Comparison of ENCODE assay signal across 10 cellular contexts in genomic region chr17:38921756-38922411, GRCh38. TPM values are rescaled to one million over a fixed set of nuclear protein-coding genes. Genes with fewer than 3 reads are reported as not detected.
DNase-seq lines count a peak whose midpoint lies in the region; ATAC-seq and TF ChIP-seq lines count a peak whose summit lies in the region.
"Had no signal": no experiment of that assay in that cellular context is flagged by ENCODE, and none has a peak within 500 bp of the region (broad histone marks: within the 10 kb centered on the region; RNA-seq: fewer than 3 reads in every experiment).

No MANE protein-coding gene starts in this region.

- CTCF ChIA-PET in SK-N-SH (lab: Yijun Ruan, JAX) (interaction anchor here (1.2 to 4.1 kb wide), 5 partner anchors 9 to 243 kb away, joined by 3 to 22 read pairs (median 5); no protein-coding TSS in a partner anchor), activated B cell treated with CpG ODN at 0.5 μM for 24 hours (lab: Charles Lee) (interaction anchor here (0.9 to 2.8 kb wide), 3 partner anchors 53 to 232 kb away, joined by 3 to 11 read pairs (median 3); no protein-coding TSS in a partner anchor)

- ATAC-seq in SK-N-SH treated with all-trans-retinoic acid at 6 μM for 48 hours (no peak), activated B cell treated with CpG ODN at 0.5 μM for 24 hours (ENCODE audit: low read depth) (peak; percentile 74), right cardiac atrium (no peak), GM18520 (IDR thresholded peaks at IDR 0.05; ENCODE audit: unreplicated experiment) (no peak)

- peaks cover 51% of the 10 kb centered on the region for H3F3A ChIP-seq in SK-N-SH (replicated peaks; ENCODE audit: insufficient read depth)

- H3K27ac ChIP-seq in SK-N-SH (ENCODE audit: low read depth in 2 of 2, low read length in 1 of 2): peak overlapping the region; percentile 49 to 67; a peak in 3 of 4 replicates
- H3K27ac ChIP-seq in right cardiac atrium (ENCODE audit: low read length): peak overlapping the region; percentile 60
- H3K27ac ChIP-seq in stomach: peak overlapping the region in 4 of 5 donors; percentile 46 to 78 (median 60)

- TF ChIP-seq EP300 in SK-N-SH (IDR thresholded peaks at IDR 0.05; ENCODE audit: borderline replicate concordance in 1 of 2, low read depth in 1 of 2, low read length in 1 of 2): no peak
- no peak for TF ChIP-seq EP300 in stomach (IDR thresholded peaks at IDR 0.05)

- H3K9me2 ChIP-seq in SK-N-SH: no peaks in the 10 kb centered on the region

- no peaks in the 10 kb centered on the region for H3K27me3 ChIP-seq in SK-N-SH (ENCODE audit: insufficient read depth)
- H3K27me3 ChIP-seq in right cardiac atrium (ENCODE audit: control insufficient read depth, insufficient read depth): no peaks in the 10 kb centered on the region
- no peaks in the 10 kb centered on the region for H3K27me3 ChIP-seq in stomach

- H3K4me2 ChIP-seq in SK-N-SH: no peak overlapping the region

- H3K4me3 Mint-ChIP-seq in activated B cell treated with CpG ODN at 0.5 μM for 24 hours: no peak overlapping the region

- intact Hi-C loops in activated B cell treated with CpG ODN at 0.5 μM for 24 hours (cut with micrococcal nuclease): no loop called here
- intact Hi-C loops in right cardiac atrium (cut with DNase I): no loop called here
- intact Hi-C loops in stomach (cut with DNase I; ENCODE audit: low total_unique reads): no loop called here

- H3K36me3 Mint-ChIP-seq in activated B cell treated with CpG ODN at 0.5 μM for 24 hours (ENCODE audit: low read depth): peaks cover 35% of the 10 kb centered on the region

- WGBS in SK-N-SH (ENCODE audit: low lambda C conversion rate): 86% methylated on average over 11 of the region's 13 CpGs
- 57% methylated on average over 13 of the region's 13 CpGs for WGBS in right cardiac atrium
- WGBS in stomach, 5 donors: 62 to 75% (median 70%) methylated on average over 13 of the region's 13 CpGs

- TF ChIP-seq CTCF in SK-N-SH (IDR thresholded peaks at IDR 0.05) (no peak), activated B cell treated with CpG ODN at 0.5 μM for 24 hours (IDR thresholded peaks at IDR 0.05) (no peak), stomach (IDR thresholded peaks at IDR 0.05) (no peak)

- no peak for TF ChIP-seq POLR2A in stomach (IDR thresholded peaks at IDR 0.05)

- H3K4me1 Mint-ChIP-seq in activated B cell treated with CpG ODN at 0.5 μM for 24 hours: peaks cover 21% of the 10 kb centered on the region

- no peak for TF ChIP-seq RAD21 in SK-N-SH (IDR thresholded peaks at IDR 0.05; ENCODE audit: low read length)

- POLR2A ChIA-PET in SK-N-SH (lab: Yijun Ruan, JAX) (no interaction called here), activated B cell treated with CpG ODN at 0.5 μM for 24 hours (lab: Charles Lee) (interaction anchor here (0.5 to 5.1 kb wide), 6 partner anchors 13 to 69 kb away, joined by 3 to 40 read pairs (median 18); partner anchors contain the start of genes LASP1 and RPL23)

- H3K79me2 ChIP-seq in SK-N-SH (ENCODE audit: insufficient read depth): 0 out of 2 replicates have a peak, but pooled peaks cover 3% of the 10 kb centered on the region

- no peaks in the 10 kb centered on the region for H3K27me3 Mint-ChIP-seq in activated B cell treated with CpG ODN at 0.5 μM for 24 hours

- 0 out of 2 replicates have a peak, but pooled peaks cover 8% of the 10 kb centered on the region for H4K20me1 ChIP-seq in SK-N-SH (ENCODE audit: insufficient read depth)

- H3K4me3 ChIP-seq in SK-N-SH (ENCODE audit: low read depth in 2 of 2, low read length in 1 of 2) (no peak overlapping the region), right cardiac atrium (ENCODE audit: low read length) (no peak overlapping the region), stomach (no peak overlapping the region)

- H3K9me3 Mint-ChIP-seq in activated B cell treated with CpG ODN at 0.5 μM for 24 hours: no peaks in the 10 kb centered on the region

- peaks cover 9 to 27% of the 10 kb centered on the region in 2 experiments; a peak in 2 of 4 replicates for H3K4me1 ChIP-seq in SK-N-SH (ENCODE audit: control insufficient read depth in 1 of 2, insufficient read depth in 2 of 2, low read depth in 1 of 2, low read length in 1 of 2)
- peaks cover 20% of the 10 kb centered on the region for H3K4me1 ChIP-seq in right cardiac atrium (ENCODE audit: control insufficient read depth, insufficient read depth, low read length)
- H3K4me1 ChIP-seq in stomach: peaks cover 19 to 78% (median 54%) of the 10 kb centered on the region in 4 donors

- peak overlapping the region; percentile 55 for H3K27ac Mint-ChIP-seq in activated B cell treated with CpG ODN at 0.5 μM for 24 hours

- H3K36me3 ChIP-seq in SK-N-SH (replicated peaks in 1 of 2; ENCODE audit: control insufficient read depth in 1 of 2, insufficient read depth in 2 of 2, low read length in 1 of 2): peaks cover 16 to 18% of the 10 kb centered on the region in 2 experiments
- H3K36me3 ChIP-seq in stomach: peaks cover 27 to 46% (median 39%) of the 10 kb centered on the region in 4 donors

- no peak for DNase-seq in SK-N-SH
- DNase-seq in activated B cell treated with CpG ODN at 0.5 μM for 24 hours: no peak
- DNase-seq in right cardiac atrium: peak in 2 of 3 donors; percentile 44 to 60
- DNase-seq in stomach: peak; percentile 24
- DNase-seq in midbrain (lab: John Stamatoyannopoulos, UW): no peak
- no peak for DNase-seq in COLO829 (ENCODE audit: low spot score)
- DNase-seq: cortex of kidney, NCI-H2029 treated with DMSO at 0.1 percent for 48 hours had no signal

- H2AFZ ChIP-seq in SK-N-SH (ENCODE audit: low read depth): no peak overlapping the region

- no peak overlapping the region for H3K9ac ChIP-seq in SK-N-SH

- no peaks in the 10 kb centered on the region for H3K9me3 ChIP-seq in SK-N-SH
- H3K9me3 ChIP-seq in right cardiac atrium (ENCODE audit: control insufficient read depth, low read length): no peaks in the 10 kb centered on the region
- H3K9me3 ChIP-seq in stomach: no peaks in the 10 kb centered on the region

TF ChIP-seq in SK-N-SH, 30 proteins besides CTCF, POLR2A, EP300 and RAD21 (continues in another document):
- TF ChIP-seq NRF1 (IDR thresholded peaks at IDR 0.05; ENCODE audit: low read depth, low read length): no peak
- TF ChIP-seq MAX (IDR thresholded peaks at IDR 0.05; ENCODE audit: low read depth): no peak
- TF ChIP-seq TCF12 (IDR thresholded peaks at IDR 0.05): no peak
- no peak for TF ChIP-seq MXI1 (IDR thresholded peaks at IDR 0.05; ENCODE audit: low read depth, low read length)
- no peak for TF ChIP-seq RFX5 (IDR thresholded peaks at IDR 0.05; ENCODE audit: low read length)
- no peak for TF ChIP-seq POLR2AphosphoS5 (IDR thresholded peaks at IDR 0.05; ENCODE audit: low read depth, low read length)
- TF ChIP-seq TAF1 (IDR thresholded peaks at IDR 0.05; ENCODE audit: borderline replicate concordance, low read depth, low read length): no peak

TF ChIP-seq in SK-N-SH treated with all-trans-retinoic acid at 6 μM for 48 hours, 23 proteins besides CTCF, POLR2A, EP300 and RAD21 (continues in another document):
- TF ChIP-seq, protein P1, sequence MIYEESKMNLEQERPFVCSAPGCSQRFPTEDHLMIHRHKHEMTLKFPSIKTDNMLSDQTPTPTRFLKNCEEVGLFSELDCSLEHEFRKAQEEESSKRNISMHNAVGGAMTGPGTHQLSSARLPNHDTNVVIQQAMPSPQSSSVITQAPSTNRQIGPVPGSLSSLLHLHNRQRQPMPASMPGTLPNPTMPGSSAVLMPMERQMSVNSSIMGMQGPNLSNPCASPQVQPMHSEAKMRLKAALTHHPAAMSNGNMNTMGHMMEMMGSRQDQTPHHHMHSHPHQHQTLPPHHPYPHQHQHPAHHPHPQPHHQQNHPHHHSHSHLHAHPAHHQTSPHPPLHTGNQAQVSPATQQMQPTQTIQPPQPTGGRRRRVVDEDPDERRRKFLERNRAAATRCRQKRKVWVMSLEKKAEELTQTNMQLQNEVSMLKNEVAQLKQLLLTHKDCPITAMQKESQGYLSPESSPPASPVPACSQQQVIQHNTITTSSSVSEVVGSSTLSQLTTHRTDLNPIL (CRISPR knock-in tag; IDR thresholded peaks at IDR 0.05; ENCODE audit: low read depth): no peak
- no peak for TF ChIP-seq ZNF565 (CRISPR knock-in tag; conservative IDR thresholded peaks at IDR 0.05; ENCODE audit: low read depth)
- TF ChIP-seq, protein P2, sequence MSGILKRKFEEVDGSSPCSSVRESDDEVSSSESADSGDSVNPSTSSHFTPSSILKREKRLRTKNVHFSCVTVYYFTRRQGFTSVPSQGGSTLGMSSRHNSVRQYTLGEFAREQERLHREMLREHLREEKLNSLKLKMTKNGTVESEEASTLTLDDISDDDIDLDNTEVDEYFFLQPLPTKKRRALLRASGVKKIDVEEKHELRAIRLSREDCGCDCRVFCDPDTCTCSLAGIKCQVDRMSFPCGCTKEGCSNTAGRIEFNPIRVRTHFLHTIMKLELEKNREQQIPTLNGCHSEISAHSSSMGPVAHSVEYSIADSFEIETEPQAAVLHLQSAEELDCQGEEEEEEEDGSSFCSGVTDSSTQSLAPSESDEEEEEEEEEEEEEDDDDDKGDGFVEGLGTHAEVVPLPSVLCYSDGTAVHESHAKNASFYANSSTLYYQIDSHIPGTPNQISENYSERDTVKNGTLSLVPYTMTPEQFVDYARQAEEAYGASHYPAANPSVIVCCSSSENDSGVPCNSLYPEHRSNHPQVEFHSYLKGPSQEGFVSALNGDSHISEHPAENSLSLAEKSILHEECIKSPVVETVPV (CRISPR knock-in tag; IDR thresholded peaks at IDR 0.05): no peak
- TF ChIP-seq ESRRG (CRISPR knock-in tag; IDR thresholded peaks at IDR 0.05): no peak
- TF ChIP-seq TCF4 (CRISPR knock-in tag; IDR thresholded peaks at IDR 0.05; ENCODE audit: borderline replicate concordance): no peak
- no peak for TF ChIP-seq SNAI2 (CRISPR knock-in tag; IDR thresholded peaks at IDR 0.05)
- TF ChIP-seq ZNF70 (CRISPR knock-in tag; IDR thresholded peaks at IDR 0.05): no peak
- TF ChIP-seq ARNTL (CRISPR knock-in tag; IDR thresholded peaks at IDR 0.05; ENCODE audit: borderline replicate concordance, low read depth): no peak
- no peak for TF ChIP-seq PPARA (CRISPR knock-in tag; IDR thresholded peaks at IDR 0.05; ENCODE audit: borderline replicate concordance)
- TF ChIP-seq TOX (CRISPR knock-in tag; IDR thresholded peaks at IDR 0.05; ENCODE audit: borderline replicate concordance): no peak

RNA-seq across cellular contexts. Expression of gene FBXO47, which starts 45.3 kb away (rescaled TPM):
- not detected in 2 replicates for polyA plus RNA-seq in SK-N-SH (2012; rRNA removed)
- not detected in 2 replicates for polyA plus RNA-seq in SK-N-SH (2012; cell fraction: cytosol; rRNA removed)
- not detected in 2 replicates for polyA plus RNA-seq in SK-N-SH (2012; cell fraction: nucleus; rRNA removed)
- not detected in 2 replicates for total RNA-seq in activated B cell treated with CpG ODN at 0.5 μM for 24 hours
- not detected for total RNA-seq in right cardiac atrium
- polyA plus RNA-seq in right cardiac atrium: not detected
- total RNA-seq in stomach: not detected
- not detected for polyA plus RNA-seq in stomach

RNA-seq across cellular contexts. Expression of gene LASP1, which starts 52.0 kb away (rescaled TPM):
- 79.7 and 102 TPM in 2 replicates for polyA plus RNA-seq in SK-N-SH (2012; rRNA removed)
- polyA plus RNA-seq in SK-N-SH (2012; cell fraction: cytosol; rRNA removed): 59.0 and 70.3 TPM in 2 replicates
- 88.9 and 142 TPM in 2 replicates for polyA plus RNA-seq in SK-N-SH (2012; cell fraction: nucleus; rRNA removed)
- 117 and 127 TPM in 2 replicates for total RNA-seq in activated B cell treated with CpG ODN at 0.5 μM for 24 hours
- total RNA-seq in right cardiac atrium: 10 to 100 TPM; 29.2 to 39.6 (median 35.8) TPM
- polyA plus RNA-seq in right cardiac atrium: 23.8 TPM
- total RNA-seq in stomach: 100 to 1,000 TPM in 3 of 5 donors, 10 to 100 TPM in 2; 93.0 to 183 (median 107) TPM
- polyA plus RNA-seq in stomach: 100 to 1,000 TPM in 1 of 3 donors, 10 to 100 TPM in 2; 33.7 to 119 (median 94.3) TPM

Comparison
In these comparisons a context has a peak if more than half of its experiments do, and no peak if none do; other contexts are left out.
1. DNase-seq: peak in right cardiac atrium (2 of 3) and stomach (single experiment); none in SK-N-SH (single experiment), activated B cell treated with CpG ODN at 0.5 μM for 24 hours (single experiment), midbrain (single experiment) and COLO829 (single experiment).
2. Peak in every context shown above with its lines, with median percentiles within 50 percentile points of each other: H3K27ac ChIP-seq.